In genomic region chr6:144295981-144296767, GRCh38 we compare ENCODE assay signal across 20 cellular contexts. TPM values are rescaled to one million over a fixed set of nuclear protein-coding genes. Genes with fewer than 3 reads are reported as not detected.
DNase-seq lines count a peak whose midpoint lies in the region; ATAC-seq and TF ChIP-seq lines count a peak whose summit lies in the region.
"Had no signal": no experiment of that assay in that cellular context is flagged by ENCODE, and none has a peak within 500 bp of the region (broad histone marks: within the 10 kb centered on the region; RNA-seq: fewer than 3 reads in every experiment).

No MANE protein-coding gene starts in this region.

- no peak overlapping the region for H3K4me3 ChIP-seq in adrenal gland
- H3K4me3 ChIP-seq in lower lobe of right lung, result no peak overlapping the region
- no peak overlapping the region for H3K4me3 ChIP-seq in skeletal muscle tissue (ENCODE audit: low read length in 3 of 3)
- H3K4me3 ChIP-seq: esophagus squamous epithelium, spleen had no signal

- CTCF ChIA-PET in Calu3 (lab: Charles Lee), result interaction anchor here (1.2 kb wide), 1 partner anchor 24 kb away, joined by 3 read pairs; no protein-coding TSS in a partner anchor

- H3K27me3 ChIP-seq in adrenal gland (no peaks in the 10 kb centered on the region), lower lobe of right lung (ENCODE audit: low read depth) (no peaks in the 10 kb centered on the region), skeletal muscle tissue (ENCODE audit: control insufficient read depth in 3 of 3, insufficient read depth in 3 of 3, low read length in 3 of 3) (no peaks in the 10 kb centered on the region)
- H3K27me3 ChIP-seq: esophagus squamous epithelium, spleen had no signal

- BruUV-seq in Calu3 (replicated peaks; lab: Mats Ljungman, UMichigan), result no TSS peak

- DNase-seq in Calu3 (no peak), adrenal gland (no peak), lower lobe of right lung (no peak), natural killer cell (no peak), RKO (ENCODE audit: low spot score) (no peak), T-helper 2 cell (no peak)
- DNase-seq: activated CD4-positive, alpha-beta T cell treated with anti-CD3 and anti-CD28 coated beads for 4 hours; activated effector memory CD4-positive, alpha-beta T cell treated with Interleukin-2 at 50 U/mL for 16 hours; CD8-positive, alpha-beta T cell; central memory CD4-positive, alpha-beta T cell; DMS79 treated with DMSO at 0.1 percent for 48 hours; effector CD8-positive, alpha-beta T cell; esophagus squamous epithelium; KBM-7; naive B cell; NCI-H2081; RPMI8226; spleen had no signal

- H3K9me3 Mint-ChIP-seq in Calu3 (ENCODE audit: low read depth, unreplicated experiment) (no peaks in the 10 kb centered on the region), natural killer cell (no peaks in the 10 kb centered on the region)
- H3K9me3 Mint-ChIP-seq: CD8-positive, alpha-beta T cell had no signal

- no peaks in the 10 kb centered on the region for H3K27me3 Mint-ChIP-seq in Calu3 (ENCODE audit: unreplicated experiment)
- no peaks in the 10 kb centered on the region for H3K27me3 Mint-ChIP-seq in natural killer cell (ENCODE audit: low read depth in 2 of 2)
- H3K27me3 Mint-ChIP-seq: naive B cell had no signal

- H3K27ac ChIP-seq in adrenal gland, result peak overlapping the region in 3 of 5 donors; percentile 9 to 36 (median 36)
- peak overlapping the region; percentile 44 for H3K27ac ChIP-seq in lower lobe of right lung
- peak overlapping the region; percentile 62 for H3K27ac ChIP-seq in skeletal muscle tissue (ENCODE audit: low read depth, low read length)

- TF ChIP-seq CTCF in Calu3 (IDR thresholded peaks at IDR 0.05; ENCODE audit: unreplicated experiment) (no peak), adrenal gland (IDR thresholded peaks at IDR 0.05) (no peak), lower lobe of right lung (IDR thresholded peaks at IDR 0.05) (no peak), natural killer cell (IDR thresholded peaks at IDR 0.05) (no peak)

- H3K4me3 Mint-ChIP-seq in Calu3 (ENCODE audit: low read depth, unreplicated experiment) (no peak overlapping the region), natural killer cell (no peak overlapping the region)
- H3K4me3 Mint-ChIP-seq: CD8-positive, alpha-beta T cell had no signal

- ATAC-seq in lower lobe of right lung, result no peak
- ATAC-seq in natural killer cell, result no peak
- ATAC-seq in HG03095 (IDR thresholded peaks at IDR 0.05; ENCODE audit: unreplicated experiment), result no peak
- ATAC-seq: CD8-positive, alpha-beta T cell had no signal

- TF ChIP-seq POLR2A in adrenal gland (IDR thresholded peaks at IDR 0.05), result no peak

- no peaks in the 10 kb centered on the region for H3K36me3 ChIP-seq in adrenal gland (replicated peaks in 1 of 2)
- H3K36me3 ChIP-seq in lower lobe of right lung, result peaks cover 26% of the 10 kb centered on the region
- H3K36me3 ChIP-seq in skeletal muscle tissue (ENCODE audit: control insufficient read depth in 3 of 3, insufficient read depth in 3 of 3, low read length in 3 of 3), result peaks cover 0 to 6% (median 0%) of the 10 kb centered on the region in 3 donors

- WGBS in adrenal gland, 4 donors, result 94 to 97% (median 96%) methylated on average over 4 to 7 of the region's 7 CpGs

- H3K4me1 ChIP-seq in adrenal gland (replicated peaks in 1 of 2) (peaks cover 26 to 32% of the 10 kb centered on the region in 2 donors), lower lobe of right lung (peaks cover 49% of the 10 kb centered on the region), skeletal muscle tissue (ENCODE audit: control insufficient read depth in 3 of 3, insufficient read depth in 3 of 3, low read length in 3 of 3) (peaks cover 10 to 22% (median 19%) of the 10 kb centered on the region in 3 donors)

- H3K9ac ChIP-seq in skeletal muscle tissue (ENCODE audit: low read depth in 1 of 3, low read length in 3 of 3), result no peak overlapping the region

- intact Hi-C loops in Calu3 (cut with micrococcal nuclease; ENCODE audit: unreplicated experiment), result loop anchor here (5.0 kb wide), 1 partner anchor 186 kb away; no protein-coding TSS in a partner anchor
- intact Hi-C loops in adrenal gland (cut with DNase I), result no loop called here
- intact Hi-C loops in lower lobe of right lung (cut with DNase I), result no loop called here
- intact Hi-C loops in natural killer cell (cut with micrococcal nuclease), result no loop called here

- H3K9me3 ChIP-seq in adrenal gland (replicated peaks in 1 of 3) (no peaks in the 10 kb centered on the region), lower lobe of right lung (no peaks in the 10 kb centered on the region), skeletal muscle tissue (ENCODE audit: control insufficient read depth in 3 of 3, low read length in 3 of 3) (no peaks in the 10 kb centered on the region)
- H3K9me3 ChIP-seq: esophagus squamous epithelium, spleen had no signal

- no peaks in the 10 kb centered on the region for H3K36me3 Mint-ChIP-seq in Calu3 (ENCODE audit: insufficient read depth, unreplicated experiment)
- H3K36me3 Mint-ChIP-seq in natural killer cell, result peaks cover 6% of the 10 kb centered on the region
- H3K36me3 Mint-ChIP-seq: CD8-positive, alpha-beta T cell had no signal

- peak overlapping the region; percentile 77 for H3K27ac Mint-ChIP-seq in Calu3 (ENCODE audit: unreplicated experiment)
- H3K27ac Mint-ChIP-seq in natural killer cell, result peak overlapping the region in 1 of 2 donors; percentile 68
- H3K27ac Mint-ChIP-seq: CD8-positive, alpha-beta T cell had no signal

- H3K4me1 Mint-ChIP-seq in Calu3 (ENCODE audit: low read depth, unreplicated experiment) (peaks cover 21% of the 10 kb centered on the region), natural killer cell (peaks cover 26 to 31% of the 10 kb centered on the region in 2 donors)

RNA-seq across cellular contexts. Expression of gene UTRN, which starts 11.0 kb away (rescaled TPM):
- total RNA-seq in Calu3 (2022), result 89.4 and 109 TPM in 2 replicates
- total RNA-seq in adrenal gland, result 100 to 1,000 TPM in 6 of 8 donors, 10 to 100 TPM in 2; 79.6 to 194 (median 125) TPM
- 10 to 100 TPM in 2 of 3 donors, 1 to 10 TPM in 1; 7.6 to 23.0 (median 19.5) TPM for polyA plus RNA-seq in adrenal gland
- 275 TPM for total RNA-seq in lower lobe of right lung
- total RNA-seq in skeletal muscle tissue, result 149 TPM
- 100 to 1,000 TPM; 584 to 715 (median 591) TPM for total RNA-seq in natural killer cell
